22 cellular contexts compared by ENCODE assay signal in the genomic region with DNA sequence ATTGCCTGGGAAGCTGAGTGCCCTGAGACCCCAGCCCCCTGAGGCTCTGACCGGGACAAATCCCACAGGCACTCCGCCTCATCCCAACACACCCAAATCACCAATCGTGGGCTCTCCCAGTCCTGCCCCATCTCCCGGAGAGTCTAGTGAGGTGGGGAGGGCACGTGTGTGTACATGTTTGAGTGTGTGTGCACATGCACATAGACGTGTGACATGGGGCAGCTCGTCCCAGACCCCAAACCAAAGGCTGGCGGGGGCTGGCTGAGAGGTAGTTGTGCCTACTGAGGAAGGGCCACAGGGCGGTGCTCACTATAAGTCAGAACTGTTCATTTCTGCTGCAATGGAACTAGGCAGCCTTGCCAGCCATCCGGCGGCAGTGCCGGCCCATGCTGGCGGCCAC.
"Had no signal": no experiment of that assay in that cellular context is flagged by ENCODE, and none has a peak within 500 bp of the region (broad histone marks: within the 10 kb centered on the region; RNA-seq: fewer than 3 reads in every experiment).

No MANE protein-coding gene starts in this region.

- H3K27ac ChIP-seq: brain microvascular endothelial cell, cardiac muscle cell, SJCRH30 had no signal

- H3K27me3 ChIP-seq: brain microvascular endothelial cell, cardiac muscle cell, SJCRH30 had no signal

- H3K9me3 ChIP-seq: SJCRH30 had no signal

- H3K4me1 ChIP-seq: SJCRH30 had no signal

- H3K36me3 ChIP-seq: brain microvascular endothelial cell, cardiac muscle cell, SJCRH30 had no signal

- H3K4me3 ChIP-seq: cardiac muscle cell, SJCRH30 had no signal

- ATAC-seq: activated CD4-positive, CD25-positive, alpha-beta regulatory T cell treated with anti-CD3 and anti-CD28 coated beads, Interleukin-2, amount 50 U/mL, for 24 hours; activated CD8-positive, alpha-beta T cell treated with anti-CD3 and anti-CD28 coated beads for 36 hours; activated T-cell treated with anti-CD3 and anti-CD28 coated beads, Interleukin-2, amount 50 U/mL, for 72 hours had no signal

- DNase-seq: activated CD4-positive, alpha-beta T cell treated with anti-CD3 and anti-CD28 coated beads for 4 hours; activated CD8-positive, alpha-beta memory T cell treated with anti-CD3 and anti-CD28 coated beads, Interleukin-2, amount 50 U/mL, for 4 hours; activated CD8-positive, alpha-beta T cell treated with anti-CD3 and anti-CD28 coated beads for 36 hours; activated gamma-delta T cell treated with Interleukin-2 at 50 U/mL for 16 hours; activated naive CD4-positive, alpha-beta T cell treated with anti-CD3 and anti-CD28 coated beads, Interleukin-2, amount 10 ng/mL, durations not matched to agents 7 days and 5 days; activated naive CD8-positive, alpha-beta T cell treated with anti-CD3 and anti-CD28 coated beads for 36 hours; activated T-cell treated with anti-CD3 and anti-CD28 coated beads, Interleukin-2, amount 50 U/mL, for 72 hours; brain microvascular endothelial cell; Karpas-422; MM.1S; NCI-H1105; NCI-H1436; NCI-H1694 treated with DMSO at 0.1 percent for 48 hours; NCI-H2029 treated with DMSO at 0.1 percent for 48 hours; NCI-H345; NCI-H510A; NCI-H526 treated with DMSO at 0.1 percent for 48 hours; Right ventricle myocardium superior; RPMI8226; SJCRH30 had no signal
